ENCODE assay signal across 1 cellular context in the genomic region with DNA sequence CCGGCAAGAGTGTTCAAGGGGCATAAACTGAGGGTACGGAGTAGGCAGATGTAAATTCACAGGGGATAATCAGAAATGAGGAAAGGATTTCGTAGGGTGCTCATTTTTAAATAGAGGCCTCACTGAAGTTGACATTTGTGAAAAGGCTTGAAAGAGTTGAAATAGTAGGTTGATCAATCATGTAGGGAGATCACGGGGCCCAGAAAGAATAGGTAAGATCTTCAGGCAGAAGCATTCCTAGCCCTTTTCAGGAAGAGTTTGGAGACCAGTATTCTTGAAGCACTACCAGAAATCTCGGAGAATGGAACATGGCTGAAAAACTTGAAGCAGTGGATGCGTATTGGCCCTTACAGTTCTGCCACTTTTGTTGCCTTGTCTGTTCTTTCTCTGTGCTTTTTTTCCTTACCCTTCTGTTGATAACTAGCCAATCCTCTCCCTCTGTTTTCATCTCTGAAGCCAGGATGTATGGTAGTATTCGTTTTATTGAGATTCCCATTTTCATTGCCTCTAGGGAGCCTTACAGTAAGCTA.
A peak's percentile ranks its signal among the peaks of the same experiment; 100 is the strongest.
TF ChIP-seq lines count a peak whose summit lies in the region.

No MANE protein-coding gene starts in this region.

TF ChIP-seq in K562, 482 proteins besides CTCF, POLR2A, EP300 and RAD21 (continued from another document):
- TF ChIP-seq, protein P1, sequence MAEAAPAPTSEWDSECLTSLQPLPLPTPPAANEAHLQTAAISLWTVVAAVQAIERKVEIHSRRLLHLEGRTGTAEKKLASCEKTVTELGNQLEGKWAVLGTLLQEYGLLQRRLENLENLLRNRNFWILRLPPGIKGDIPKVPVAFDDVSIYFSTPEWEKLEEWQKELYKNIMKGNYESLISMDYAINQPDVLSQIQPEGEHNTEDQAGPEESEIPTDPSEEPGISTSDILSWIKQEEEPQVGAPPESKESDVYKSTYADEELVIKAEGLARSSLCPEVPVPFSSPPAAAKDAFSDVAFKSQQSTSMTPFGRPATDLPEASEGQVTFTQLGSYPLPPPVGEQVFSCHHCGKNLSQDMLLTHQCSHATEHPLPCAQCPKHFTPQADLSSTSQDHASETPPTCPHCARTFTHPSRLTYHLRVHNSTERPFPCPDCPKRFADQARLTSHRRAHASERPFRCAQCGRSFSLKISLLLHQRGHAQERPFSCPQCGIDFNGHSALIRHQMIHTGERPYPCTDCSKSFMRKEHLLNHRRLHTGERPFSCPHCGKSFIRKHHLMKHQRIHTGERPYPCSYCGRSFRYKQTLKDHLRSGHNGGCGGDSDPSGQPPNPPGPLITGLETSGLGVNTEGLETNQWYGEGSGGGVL (CRISPR knock-in tag; IDR thresholded peaks at IDR 0.05), result no peak
- TF ChIP-seq GABPA (tag; conservative IDR thresholded peaks at IDR 0.05; ENCODE audit: low read depth) (peak; percentile 9; the same call in 1 of the 2 replicates), ZFX (CRISPR knock-in tag; IDR thresholded peaks at IDR 0.05) (no peak), NEUROD1 (IDR thresholded peaks at IDR 0.05; ENCODE audit: borderline replicate concordance, low read depth, low read length, partially characterized antibody) (peak; percentile 1), PHF20 (IDR thresholded peaks at IDR 0.05; ENCODE audit: partially characterized antibody) (no peak), KAT2B (IDR thresholded peaks at IDR 0.05; ENCODE audit: low read depth, low read length) (no peak), ZNF717 (CRISPR knock-in tag; IDR thresholded peaks at IDR 0.05) (0 out of 2 replicates have a peak, but pooled peaks have one; percentile 39), ARNT (IDR thresholded peaks at IDR 0.05) (peak in 1 of 2 experiments; percentile 35; a peak in 1 of 4 replicates), POLR2AphosphoS2 (IDR thresholded peaks at IDR 0.05; ENCODE audit: low read length) (no peak), KLF10 (CRISPR knock-in tag; IDR thresholded peaks at IDR 0.05) (peak; percentile 46; the same call in 1 of the 2 replicates), FOXK2 (conservative IDR thresholded peaks at IDR 0.05 in 1 of 2, IDR thresholded peaks at IDR 0.05 in 1 of 2; ENCODE audit: low read depth in 2 of 2) (peak in 1 of 2 experiments; percentile 7; a peak in 1 of 4 replicates), GATAD2A (IDR thresholded peaks at IDR 0.05) (no peak), DNMT1 (IDR thresholded peaks at IDR 0.05) (no peak), SMAD1 (IDR thresholded peaks at IDR 0.05; ENCODE audit: low read depth, low read length, partially characterized antibody) (peak; percentile 12), HMG20B (CRISPR knock-in tag; IDR thresholded peaks at IDR 0.05) (no peak), ZNF282 (CRISPR knock-in tag; IDR thresholded peaks at IDR 0.05) (no peak), HDGF (IDR thresholded peaks at IDR 0.05) (no peak), NFRKB (IDR thresholded peaks at IDR 0.05; ENCODE audit: low read depth) (0 out of 2 replicates have a peak, but pooled peaks have one; percentile 22), NRF1 (conservative IDR thresholded peaks at IDR 0.05 in 1 of 2, IDR thresholded peaks at IDR 0.05 in 1 of 2) (peak; percentile 63 to 66), CBX3 (IDR thresholded peaks at IDR 0.05; ENCODE audit: borderline replicate concordance in 1 of 2, low read length in 2 of 2) (0 out of 3 replicates have a peak, but pooled peaks of 1 of the 2 experiments have one; percentile 1), SP1 (CRISPR knock-in tag; IDR thresholded peaks at IDR 0.05) (peak; percentile 20; the same call in 1 of the 2 replicates), NFYB (IDR thresholded peaks at IDR 0.05; ENCODE audit: extremely low read depth, insufficient read length) (peak; percentile 6), CBFA2T2 (conservative IDR thresholded peaks at IDR 0.05) (no peak), OTX1 (CRISPR knock-in tag; IDR thresholded peaks at IDR 0.05) (no peak), SMARCC2 (IDR thresholded peaks at IDR 0.05; ENCODE audit: low read depth) (no peak)
- TF ChIP-seq, protein P2, sequence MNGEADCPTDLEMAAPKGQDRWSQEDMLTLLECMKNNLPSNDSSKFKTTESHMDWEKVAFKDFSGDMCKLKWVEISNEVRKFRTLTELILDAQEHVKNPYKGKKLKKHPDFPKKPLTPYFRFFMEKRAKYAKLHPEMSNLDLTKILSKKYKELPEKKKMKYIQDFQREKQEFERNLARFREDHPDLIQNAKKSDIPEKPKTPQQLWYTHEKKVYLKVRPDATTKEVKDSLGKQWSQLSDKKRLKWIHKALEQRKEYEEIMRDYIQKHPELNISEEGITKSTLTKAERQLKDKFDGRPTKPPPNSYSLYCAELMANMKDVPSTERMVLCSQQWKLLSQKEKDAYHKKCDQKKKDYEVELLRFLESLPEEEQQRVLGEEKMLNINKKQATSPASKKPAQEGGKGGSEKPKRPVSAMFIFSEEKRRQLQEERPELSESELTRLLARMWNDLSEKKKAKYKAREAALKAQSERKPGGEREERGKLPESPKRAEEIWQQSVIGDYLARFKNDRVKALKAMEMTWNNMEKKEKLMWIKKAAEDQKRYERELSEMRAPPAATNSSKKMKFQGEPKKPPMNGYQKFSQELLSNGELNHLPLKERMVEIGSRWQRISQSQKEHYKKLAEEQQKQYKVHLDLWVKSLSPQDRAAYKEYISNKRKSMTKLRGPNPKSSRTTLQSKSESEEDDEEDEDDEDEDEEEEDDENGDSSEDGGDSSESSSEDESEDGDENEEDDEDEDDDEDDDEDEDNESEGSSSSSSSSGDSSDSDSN (IDR thresholded peaks at IDR 0.05; ENCODE audit: borderline replicate concordance in 1 of 2, low read depth in 2 of 2, low read length in 2 of 2), result 0 out of 4 replicates have a peak, but pooled peaks of 1 of the 2 experiments have one; percentile 31
- TF ChIP-seq, protein P3, sequence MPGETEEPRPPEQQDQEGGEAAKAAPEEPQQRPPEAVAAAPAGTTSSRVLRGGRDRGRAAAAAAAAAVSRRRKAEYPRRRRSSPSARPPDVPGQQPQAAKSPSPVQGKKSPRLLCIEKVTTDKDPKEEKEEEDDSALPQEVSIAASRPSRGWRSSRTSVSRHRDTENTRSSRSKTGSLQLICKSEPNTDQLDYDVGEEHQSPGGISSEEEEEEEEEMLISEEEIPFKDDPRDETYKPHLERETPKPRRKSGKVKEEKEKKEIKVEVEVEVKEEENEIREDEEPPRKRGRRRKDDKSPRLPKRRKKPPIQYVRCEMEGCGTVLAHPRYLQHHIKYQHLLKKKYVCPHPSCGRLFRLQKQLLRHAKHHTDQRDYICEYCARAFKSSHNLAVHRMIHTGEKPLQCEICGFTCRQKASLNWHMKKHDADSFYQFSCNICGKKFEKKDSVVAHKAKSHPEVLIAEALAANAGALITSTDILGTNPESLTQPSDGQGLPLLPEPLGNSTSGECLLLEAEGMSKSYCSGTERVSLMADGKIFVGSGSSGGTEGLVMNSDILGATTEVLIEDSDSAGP (CRISPR knock-in tag; IDR thresholded peaks at IDR 0.05), result peak; percentile 96; the same call in 1 of the 2 replicates
- TF ChIP-seq, protein P4, sequence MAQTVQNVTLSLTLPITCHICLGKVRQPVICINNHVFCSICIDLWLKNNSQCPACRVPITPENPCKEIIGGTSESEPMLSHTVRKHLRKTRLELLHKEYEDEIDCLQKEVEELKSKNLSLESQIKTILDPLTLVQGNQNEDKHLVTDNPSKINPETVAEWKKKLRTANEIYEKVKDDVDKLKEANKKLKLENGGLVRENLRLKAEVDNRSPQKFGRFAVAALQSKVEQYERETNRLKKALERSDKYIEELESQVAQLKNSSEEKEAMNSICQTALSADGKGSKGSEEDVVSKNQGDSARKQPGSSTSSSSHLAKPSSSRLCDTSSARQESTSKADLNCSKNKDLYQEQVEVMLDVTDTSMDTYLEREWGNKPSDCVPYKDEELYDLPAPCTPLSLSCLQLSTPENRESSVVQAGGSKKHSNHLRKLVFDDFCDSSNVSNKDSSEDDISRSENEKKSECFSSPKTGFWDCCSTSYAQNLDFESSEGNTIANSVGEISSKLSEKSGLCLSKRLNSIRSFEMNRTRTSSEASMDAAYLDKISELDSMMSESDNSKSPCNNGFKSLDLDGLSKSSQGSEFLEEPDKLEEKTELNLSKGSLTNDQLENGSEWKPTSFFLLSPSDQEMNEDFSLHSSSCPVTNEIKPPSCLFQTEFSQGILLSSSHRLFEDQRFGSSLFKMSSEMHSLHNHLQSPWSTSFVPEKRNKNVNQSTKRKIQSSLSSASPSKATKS (CRISPR knock-in tag; IDR thresholded peaks at IDR 0.05), result no peak
- TF ChIP-seq, protein P5, sequence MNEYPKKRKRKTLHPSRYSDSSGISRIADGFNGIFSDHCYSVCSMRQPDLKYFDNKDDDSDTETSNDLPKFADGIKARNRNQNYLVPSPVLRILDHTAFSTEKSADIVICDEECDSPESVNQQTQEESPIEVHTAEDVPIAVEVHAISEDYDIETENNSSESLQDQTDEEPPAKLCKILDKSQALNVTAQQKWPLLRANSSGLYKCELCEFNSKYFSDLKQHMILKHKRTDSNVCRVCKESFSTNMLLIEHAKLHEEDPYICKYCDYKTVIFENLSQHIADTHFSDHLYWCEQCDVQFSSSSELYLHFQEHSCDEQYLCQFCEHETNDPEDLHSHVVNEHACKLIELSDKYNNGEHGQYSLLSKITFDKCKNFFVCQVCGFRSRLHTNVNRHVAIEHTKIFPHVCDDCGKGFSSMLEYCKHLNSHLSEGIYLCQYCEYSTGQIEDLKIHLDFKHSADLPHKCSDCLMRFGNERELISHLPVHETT (CRISPR knock-in tag; conservative IDR thresholded peaks at IDR 0.05 in 1 of 2, IDR thresholded peaks at IDR 0.05 in 1 of 2), result peak in 1 of 2 experiments; percentile 28; a peak in 1 of 4 replicates
- TF ChIP-seq, protein P6, sequence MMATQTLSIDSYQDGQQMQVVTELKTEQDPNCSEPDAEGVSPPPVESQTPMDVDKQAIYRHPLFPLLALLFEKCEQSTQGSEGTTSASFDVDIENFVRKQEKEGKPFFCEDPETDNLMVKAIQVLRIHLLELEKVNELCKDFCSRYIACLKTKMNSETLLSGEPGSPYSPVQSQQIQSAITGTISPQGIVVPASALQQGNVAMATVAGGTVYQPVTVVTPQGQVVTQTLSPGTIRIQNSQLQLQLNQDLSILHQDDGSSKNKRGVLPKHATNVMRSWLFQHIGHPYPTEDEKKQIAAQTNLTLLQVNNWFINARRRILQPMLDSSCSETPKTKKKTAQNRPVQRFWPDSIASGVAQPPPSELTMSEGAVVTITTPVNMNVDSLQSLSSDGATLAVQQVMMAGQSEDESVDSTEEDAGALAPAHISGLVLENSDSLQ (IDR thresholded peaks at IDR 0.05), result 0 out of 2 replicates have a peak, but pooled peaks have one; percentile 2
